1 cellular context compared by ENCODE assay signal in genomic region chr14:35336171-35337073, GRCh38.
TF ChIP-seq lines count a peak whose summit lies in the region.

No MANE protein-coding gene starts in this region.

TF ChIP-seq in GM23338, 12 proteins besides CTCF, POLR2A, EP300 and RAD21 (continued from another document):
- TF ChIP-seq, protein P1, sequence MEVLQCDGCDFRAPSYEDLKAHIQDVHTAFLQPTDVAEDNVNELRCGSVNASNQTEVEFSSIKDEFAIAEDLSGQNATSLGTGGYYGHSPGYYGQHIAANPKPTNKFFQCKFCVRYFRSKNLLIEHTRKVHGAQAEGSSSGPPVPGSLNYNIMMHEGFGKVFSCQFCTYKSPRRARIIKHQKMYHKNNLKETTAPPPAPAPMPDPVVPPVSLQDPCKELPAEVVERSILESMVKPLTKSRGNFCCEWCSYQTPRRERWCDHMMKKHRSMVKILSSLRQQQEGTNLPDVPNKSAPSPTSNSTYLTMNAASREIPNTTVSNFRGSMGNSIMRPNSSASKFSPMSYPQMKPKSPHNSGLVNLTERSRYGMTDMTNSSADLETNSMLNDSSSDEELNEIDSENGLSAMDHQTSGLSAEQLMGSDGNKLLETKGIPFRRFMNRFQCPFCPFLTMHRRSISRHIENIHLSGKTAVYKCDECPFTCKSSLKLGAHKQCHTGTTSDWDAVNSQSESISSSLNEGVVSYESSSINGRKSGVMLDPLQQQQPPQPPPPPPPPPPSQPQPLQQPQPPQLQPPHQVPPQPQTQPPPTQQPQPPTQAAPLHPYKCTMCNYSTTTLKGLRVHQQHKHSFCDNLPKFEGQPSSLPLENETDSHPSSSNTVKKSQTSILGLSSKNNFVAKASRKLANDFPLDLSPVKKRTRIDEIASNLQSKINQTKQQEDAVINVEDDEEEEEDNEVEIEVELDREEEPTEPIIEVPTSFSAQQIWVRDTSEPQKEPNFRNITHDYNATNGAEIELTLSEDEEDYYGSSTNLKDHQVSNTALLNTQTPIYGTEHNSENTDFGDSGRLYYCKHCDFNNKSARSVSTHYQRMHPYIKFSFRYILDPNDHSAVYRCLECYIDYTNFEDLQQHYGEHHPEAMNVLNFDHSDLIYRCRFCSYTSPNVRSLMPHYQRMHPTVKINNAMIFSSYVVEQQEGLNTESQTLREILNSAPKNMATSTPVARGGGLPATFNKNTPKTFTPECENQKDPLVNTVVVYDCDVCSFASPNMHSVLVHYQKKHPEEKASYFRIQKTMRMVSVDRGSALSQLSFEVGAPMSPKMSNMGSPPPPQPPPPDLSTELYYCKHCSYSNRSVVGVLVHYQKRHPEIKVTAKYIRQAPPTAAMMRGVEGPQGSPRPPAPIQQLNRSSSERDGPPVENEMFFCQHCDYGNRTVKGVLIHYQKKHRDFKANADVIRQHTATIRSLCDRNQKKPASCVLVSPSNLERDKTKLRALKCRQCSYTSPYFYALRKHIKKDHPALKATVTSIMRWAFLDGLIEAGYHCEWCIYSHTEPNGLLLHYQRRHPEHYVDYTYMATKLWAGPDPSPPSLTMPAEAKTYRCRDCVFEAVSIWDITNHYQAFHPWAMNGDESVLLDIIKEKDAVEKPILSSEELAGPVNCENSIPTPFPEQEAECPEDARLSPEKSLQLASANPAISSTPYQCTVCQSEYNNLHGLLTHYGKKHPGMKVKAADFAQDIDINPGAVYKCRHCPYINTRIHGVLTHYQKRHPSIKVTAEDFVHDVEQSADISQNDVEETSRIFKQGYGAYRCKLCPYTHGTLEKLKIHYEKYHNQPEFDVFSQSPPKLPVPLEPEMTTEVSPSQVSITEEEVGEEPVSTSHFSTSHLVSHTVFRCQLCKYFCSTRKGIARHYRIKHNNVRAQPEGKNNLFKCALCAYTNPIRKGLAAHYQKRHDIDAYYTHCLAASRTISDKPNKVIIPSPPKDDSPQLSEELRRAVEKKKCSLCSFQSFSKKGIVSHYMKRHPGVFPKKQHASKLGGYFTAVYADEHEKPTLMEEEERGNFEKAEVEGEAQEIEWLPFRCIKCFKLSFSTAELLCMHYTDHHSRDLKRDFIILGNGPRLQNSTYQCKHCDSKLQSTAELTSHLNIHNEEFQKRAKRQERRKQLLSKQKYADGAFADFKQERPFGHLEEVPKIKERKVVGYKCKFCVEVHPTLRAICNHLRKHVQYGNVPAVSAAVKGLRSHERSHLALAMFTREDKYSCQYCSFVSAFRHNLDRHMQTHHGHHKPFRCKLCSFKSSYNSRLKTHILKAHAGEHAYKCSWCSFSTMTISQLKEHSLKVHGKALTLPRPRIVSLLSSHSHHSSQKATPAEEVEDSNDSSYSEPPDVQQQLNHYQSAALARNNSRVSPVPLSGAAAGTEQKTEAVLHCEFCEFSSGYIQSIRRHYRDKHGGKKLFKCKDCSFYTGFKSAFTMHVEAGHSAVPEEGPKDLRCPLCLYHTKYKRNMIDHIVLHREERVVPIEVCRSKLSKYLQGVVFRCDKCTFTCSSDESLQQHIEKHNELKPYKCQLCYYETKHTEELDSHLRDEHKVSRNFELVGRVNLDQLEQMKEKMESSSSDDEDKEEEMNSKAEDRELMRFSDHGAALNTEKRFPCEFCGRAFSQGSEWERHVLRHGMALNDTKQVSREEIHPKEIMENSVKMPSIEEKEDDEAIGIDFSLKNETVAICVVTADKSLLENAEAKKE (CRISPR knock-in tag; IDR thresholded peaks at IDR 0.05), result no peak
- no peak for TF ChIP-seq JUNB (IDR thresholded peaks at IDR 0.05; ENCODE audit: unreplicated experiment)
TF ChIP-seq in GM23338: peak in this region for 0.
